ENCODE assay signal across 2 cellular contexts in the genomic region with DNA sequence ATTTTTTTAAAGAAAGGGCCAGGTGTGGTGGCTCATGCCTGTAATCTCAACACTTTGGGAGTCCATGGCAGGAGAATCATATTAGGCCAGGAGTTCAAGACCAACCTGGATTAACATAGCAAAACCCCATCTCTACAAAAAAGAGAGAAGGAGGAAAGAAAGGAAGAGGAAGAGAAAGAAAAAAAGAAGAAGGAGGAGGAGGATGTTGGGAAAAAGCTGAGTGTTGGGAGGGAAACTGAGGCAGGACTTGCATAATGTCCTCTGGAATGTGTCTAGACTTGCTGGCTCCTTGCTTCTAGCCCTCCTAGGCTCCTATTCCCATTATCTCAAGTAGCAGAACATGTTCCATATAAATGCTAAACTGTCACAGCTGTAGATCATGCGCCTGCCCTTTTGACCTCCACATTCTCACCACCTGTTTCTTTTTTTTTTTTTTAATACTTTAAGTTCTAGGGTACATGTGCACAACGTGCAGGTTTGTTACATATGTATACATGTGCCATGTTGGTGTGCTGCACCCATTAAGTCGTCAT. TPM values are rescaled to one million over a fixed set of nuclear protein-coding genes. Genes with fewer than 3 reads are reported as not detected.
"Had no signal": no experiment of that assay in that cellular context is flagged by ENCODE, and none has a peak within 500 bp of the region (broad histone marks: within the 10 kb centered on the region; RNA-seq: fewer than 3 reads in every experiment).

No MANE protein-coding gene starts in this region.

RNA-seq across cellular contexts. Expression of gene NPC1L1, which starts 11.4 kb away (rescaled TPM):
- total RNA-seq: G401, GM12878 had no signal
